In the genomic region with DNA sequence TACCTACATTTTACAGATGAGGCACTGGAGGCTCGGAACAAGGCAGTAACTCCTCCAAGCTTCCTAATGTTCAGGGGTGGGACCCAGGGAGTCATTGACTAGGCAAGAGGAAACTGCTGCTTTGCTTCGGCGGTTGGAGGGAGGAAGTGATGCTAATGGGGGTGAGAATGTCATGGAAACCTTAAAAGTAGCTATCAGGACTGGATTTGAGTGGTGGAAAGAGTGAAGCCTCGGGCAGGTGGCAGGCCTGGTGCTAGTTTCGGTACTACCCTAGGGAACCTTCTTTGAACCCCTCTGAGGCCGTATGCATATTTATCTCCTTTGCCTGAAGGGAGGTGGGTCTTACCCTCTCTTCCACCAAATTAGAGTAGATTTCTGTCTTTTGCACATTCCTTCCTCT, we compare ENCODE assay signal across 1 cellular context.
TF ChIP-seq lines count a peak whose summit lies in the region.

No MANE protein-coding gene starts in this region.

TF ChIP-seq in GM12878, 131 proteins besides CTCF, POLR2A, EP300 and RAD21:
- TF ChIP-seq SPI1 (IDR thresholded peaks at IDR 0.05; ENCODE audit: borderline replicate concordance, insufficient read depth, low read depth, low read length) (peak; percentile 80), ZBTB40 (IDR thresholded peaks at IDR 0.05; ENCODE audit: borderline replicate concordance) (no peak), TCF3 (IDR thresholded peaks at IDR 0.05; ENCODE audit: borderline replicate concordance, insufficient read depth, low read depth, low read length) (0 out of 2 replicates have a peak, but pooled peaks have one; percentile 53), MTA3 (IDR thresholded peaks at IDR 0.05; ENCODE audit: borderline replicate concordance, low read length) (0 out of 2 replicates have a peak, but pooled peaks have one; percentile 42), EED (IDR thresholded peaks at IDR 0.05; ENCODE audit: low read depth) (peak; percentile 42; the same call in 1 of the 2 replicates), TARDBP (IDR thresholded peaks at IDR 0.05; ENCODE audit: borderline replicate concordance) (no peak), CREM (IDR thresholded peaks at IDR 0.05; ENCODE audit: low read depth) (0 out of 2 replicates have a peak, but pooled peaks have one; percentile 28), POU2F2 (IDR thresholded peaks at IDR 0.05; ENCODE audit: borderline replicate concordance, low read depth, low read length) (peak; percentile 42; the same call in 1 of the 3 replicates)
